Comparison of ENCODE assay signal across 25 cellular contexts in genomic region chr1:17798011-17798410, GRCh38. TPM values are rescaled to one million over a fixed set of nuclear protein-coding genes. Genes with fewer than 3 reads are reported as not detected.
"Had no signal": no experiment of that assay in that cellular context is flagged by ENCODE, and none has a peak within 500 bp of the region (broad histone marks: within the 10 kb centered on the region; RNA-seq: fewer than 3 reads in every experiment).

No MANE protein-coding gene starts in this region.

- H3K27ac Mint-ChIP-seq: activated CD4-positive, alpha-beta memory T cell treated with anti-CD3 and anti-CD28 coated beads, Interleukin-2, amount 10 ng/mL, durations not matched to agents 7 days and 5 days; activated naive CD8-positive, alpha-beta T cell treated with anti-CD3 and anti-CD28 coated beads, Interleukin-2, amount 10 ng/mL, durations not matched to agents 7 days and 5 days; T-cell had no signal

- H3K9me3 ChIP-seq: adrenal gland, breast epithelium had no signal

- ATAC-seq: PC-3, Right ventricle myocardium inferior, T-cell had no signal

- H3K36me3 ChIP-seq: adrenal gland, breast epithelium had no signal

- H3K4me1 ChIP-seq: adrenal gland, breast epithelium had no signal

- H3K9me3 Mint-ChIP-seq: activated CD4-positive, alpha-beta memory T cell treated with anti-CD3 and anti-CD28 coated beads, Interleukin-2, amount 10 ng/mL, durations not matched to agents 7 days and 5 days; activated naive CD8-positive, alpha-beta T cell treated with anti-CD3 and anti-CD28 coated beads, Interleukin-2, amount 10 ng/mL, durations not matched to agents 7 days and 5 days; T-cell had no signal

- H3K4me3 ChIP-seq: adrenal gland, breast epithelium, SK-N-MC had no signal

- DNase-seq: activated CD4-positive, alpha-beta memory T cell treated with anti-CD3 and anti-CD28 coated beads, Interleukin-2, amount 10 ng/mL, durations not matched to agents 7 days and 5 days; activated CD4-positive, alpha-beta T cell treated with anti-CD3 and anti-CD28 coated beads, Interleukin-2, amount 50 U/mL, for 1 hour; activated CD4-positive, CD25-positive, alpha-beta regulatory T cell; activated CD8-positive, alpha-beta memory T cell treated with anti-CD3 and anti-CD28 coated beads, Interleukin-2, amount 50 U/mL, for 4 hours; activated naive CD4-positive, alpha-beta T cell treated with anti-CD3 and anti-CD28 coated beads, Interleukin-2, amount 50 U/mL, for 16 hours; activated naive CD8-positive, alpha-beta T cell treated with anti-CD3 and anti-CD28 coated beads, Interleukin-2, amount 10 ng/mL, durations not matched to agents 7 days and 5 days; activated T-cell treated with anti-CD3 and anti-CD28 coated beads, Interleukin-2, amount 50 U/mL, for 1 hour; anterior cingulate cortex; caudate nucleus; KG1; NCI-H1048; NCI-H1417; NCI-H2029; NCI-H2107; NCI-H446; NCI-H524; PC-3; T-cell; T-helper 2 cell had no signal

- H3K27ac ChIP-seq: adrenal gland, breast epithelium, SK-N-MC, VCaP had no signal

- H3K4me1 Mint-ChIP-seq: activated naive CD8-positive, alpha-beta T cell treated with anti-CD3 and anti-CD28 coated beads, Interleukin-2, amount 10 ng/mL, durations not matched to agents 7 days and 5 days had no signal

- H3K4me3 Mint-ChIP-seq: activated CD4-positive, alpha-beta memory T cell treated with anti-CD3 and anti-CD28 coated beads, Interleukin-2, amount 10 ng/mL, durations not matched to agents 7 days and 5 days; activated naive CD8-positive, alpha-beta T cell treated with anti-CD3 and anti-CD28 coated beads, Interleukin-2, amount 10 ng/mL, durations not matched to agents 7 days and 5 days; T-cell had no signal

- H3K36me3 Mint-ChIP-seq: activated naive CD8-positive, alpha-beta T cell treated with anti-CD3 and anti-CD28 coated beads, Interleukin-2, amount 10 ng/mL, durations not matched to agents 7 days and 5 days; T-cell had no signal

- H3K27me3 Mint-ChIP-seq: activated CD4-positive, alpha-beta memory T cell treated with anti-CD3 and anti-CD28 coated beads, Interleukin-2, amount 10 ng/mL, durations not matched to agents 7 days and 5 days had no signal

RNA-seq across cellular contexts. Expression of gene ACTL8, which starts 42.9 kb away (rescaled TPM):
- total RNA-seq: activated CD4-positive, alpha-beta memory T cell treated with anti-CD3 and anti-CD28 coated beads, Interleukin-2, amount 10 ng/mL, durations not matched to agents 7 days and 5 days; activated naive CD8-positive, alpha-beta T cell treated with anti-CD3 and anti-CD28 coated beads, Interleukin-2, amount 10 ng/mL, durations not matched to agents 7 days and 5 days; adrenal gland; breast epithelium; LHCN-M2; PC-3; Right ventricle myocardium inferior; T-cell had no signal
- polyA plus RNA-seq: adrenal gland had no signal
